Comparison of ENCODE assay signal across 16 cellular contexts in genomic region chr6:20135677-20136268, GRCh38.
"Had no signal": no experiment of that assay in that cellular context is flagged by ENCODE, and none has a peak within 500 bp of the region (broad histone marks: within the 10 kb centered on the region; RNA-seq: fewer than 3 reads in every experiment).

No MANE protein-coding gene starts in this region.

- H3K79me2 ChIP-seq: parathyroid adenoma had no signal

- H3K27me3 ChIP-seq: dorsolateral prefrontal cortex, right lobe of liver, testis, transverse colon had no signal

- H3K4me1 ChIP-seq: parathyroid adenoma, prostate gland, testis had no signal

- H3K9ac ChIP-seq: parathyroid adenoma had no signal

- H3K36me3 ChIP-seq: prostate gland, right lobe of liver had no signal

- DNase-seq: cortex of kidney; dorsolateral prefrontal cortex; effector CD8-positive, alpha-beta T cell; islet precursor cell; mesendoderm; naive thymus-derived CD4-positive, alpha-beta T cell; occipital lobe; right lobe of liver; stimulated activated CD4-positive, alpha-beta T cell treated with anti-CD3 and anti-CD28 coated beads, Interleukin-4, amount 100 ng/mL, for 1 hour; stimulated activated CD8-positive, alpha-beta memory T cell treated with anti-CD3 and anti-CD28 coated beads, Interleukin-4, amount 100 ng/mL, for 48 hours; stimulated activated naive CD8-positive, alpha-beta T cell treated with anti-CD3 and anti-CD28 coated beads, Interleukin-15, Interleukin-2, amounts not matched to agents 100 U/mL and 50 U/mL, for 24 hours; testis; transverse colon had no signal

- H3K27ac ChIP-seq: dorsolateral prefrontal cortex, parathyroid adenoma, prostate gland, right lobe of liver, testis had no signal

- H3K9me3 ChIP-seq: prostate gland, right lobe of liver, testis, transverse colon had no signal

- H2AFZ ChIP-seq: parathyroid adenoma had no signal

- H3K4me3 ChIP-seq: dorsolateral prefrontal cortex, prostate gland, right lobe of liver, testis, transverse colon had no signal

- ATAC-seq: naive thymus-derived CD4-positive, alpha-beta T cell; stimulated activated effector memory CD8-positive, alpha-beta T cell treated with anti-CD3 and anti-CD28 coated beads, Interleukin-12 subunit alpha, Interleukin-12 subunit beta, amount 100 ng/mL, for 72 hours; stimulated activated naive CD8-positive, alpha-beta T cell treated with anti-CD3 and anti-CD28 coated beads, Interleukin-15, Interleukin-2, amounts not matched to agents 100 U/mL and 50 U/mL, for 24 hours had no signal
